In genomic region chr7:1372063-1372462, GRCh38 we compare ENCODE assay signal across 27 cellular contexts.
"Had no signal": no experiment of that assay in that cellular context is flagged by ENCODE, and none has a peak within 500 bp of the region (broad histone marks: within the 10 kb centered on the region; RNA-seq: fewer than 3 reads in every experiment).

No MANE protein-coding gene starts in this region.

- H3K4me3 ChIP-seq: colonic mucosa, dorsolateral prefrontal cortex, esophagus squamous epithelium, gastrocnemius medialis, heart right ventricle, left ventricle myocardium inferior, lower lobe of right lung had no signal

- ATAC-seq: effector memory CD8-positive, alpha-beta T cell; esophagus mucosa; gastrocnemius medialis; heart right ventricle; left colon; left lobe of liver; lower lobe of right lung had no signal

- DNase-seq: cerebellar nuclear complex; colonic mucosa; cortex of kidney; dorsolateral prefrontal cortex; effector CD8-positive, alpha-beta T cell; effector memory CD8-positive, alpha-beta T cell; endodermal cell; erythroblast; esophagus squamous epithelium; foreskin fibroblast; foreskin melanocyte; gastrocnemius medialis; glutamatergic neuron; head of caudate nucleus; heart right ventricle; hippocampal formation; immature natural killer cell; islet precursor cell; kidney glomerular epithelial cell; left colon; left ventricle myocardium inferior; lower lobe of right lung; mesendoderm; midbrain had no signal

- H3K4me1 ChIP-seq: colonic mucosa, gastrocnemius medialis had no signal

- H3K9me3 ChIP-seq: colonic mucosa, esophagus squamous epithelium, gastrocnemius medialis, heart right ventricle, left ventricle myocardium inferior, lower lobe of right lung had no signal

- H3K36me3 ChIP-seq: colonic mucosa, esophagus squamous epithelium, gastrocnemius medialis, heart right ventricle, left ventricle myocardium inferior, lower lobe of right lung had no signal

- H3K27ac ChIP-seq: colonic mucosa, dorsolateral prefrontal cortex, epithelial cell of prostate, esophagus squamous epithelium, gastrocnemius medialis, heart right ventricle, left ventricle myocardium inferior, lower lobe of right lung had no signal
